28 cellular contexts compared by ENCODE assay signal in the genomic region with DNA sequence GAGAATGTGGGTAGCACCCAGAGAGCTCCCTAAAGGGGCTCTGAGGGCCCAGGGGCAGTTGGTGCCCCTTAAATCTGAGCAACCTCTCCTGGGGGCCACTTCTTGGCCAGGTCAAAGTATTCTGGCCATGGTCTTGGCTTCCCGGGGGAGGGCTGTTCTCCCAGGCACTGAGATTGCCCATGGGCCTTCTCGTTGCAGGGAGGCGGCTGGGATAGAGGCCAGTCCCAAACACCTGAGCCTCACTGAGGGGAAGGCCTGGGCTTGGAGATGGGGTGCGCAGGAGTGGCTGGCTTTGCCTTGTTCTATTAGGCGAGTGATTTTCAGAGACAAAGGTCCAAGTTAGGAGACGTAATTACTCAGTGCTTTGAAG.
"Had no signal": no experiment of that assay in that cellular context is flagged by ENCODE, and none has a peak within 500 bp of the region (broad histone marks: within the 10 kb centered on the region; RNA-seq: fewer than 3 reads in every experiment).

No MANE protein-coding gene starts in this region.

- H3K4me1 ChIP-seq: adrenal gland, body of pancreas, breast epithelium had no signal

- H3K27ac Mint-ChIP-seq: activated B cell treated with CpG ODN at 0.5 μM for 24 hours; activated CD4-positive, alpha-beta T cell treated with anti-CD3 and anti-CD28 coated beads, Interleukin-2, amount 10 ng/mL, durations not matched to agents 24 days and 14 days; activated CD8-positive, alpha-beta T cell treated with anti-CD3 and anti-CD28 coated beads for 36 hours; activated naive CD8-positive, alpha-beta T cell treated with anti-CD3 and anti-CD28 coated beads for 36 hours; activated T-cell treated with anti-CD3 and anti-CD28 coated beads, Interleukin-2, amount 50 U/mL, for 72 hours; activated T-helper 1 cell treated with anti-CD3 and anti-CD28 coated beads, Interleukin-12 subunit alpha, Interleukin-12 subunit beta, Interleukin-2, Interleukin-4 antibody, amounts not matched to agents 30 ng/mL and 10 ng/mL and 1 ng/mL, durations not matched to agents 14 hours and 24 hours and 36 hours; T-cell; T-helper 17 cell had no signal

- H3K27me3 Mint-ChIP-seq: activated B cell treated with CpG ODN at 0.5 μM for 24 hours; activated CD4-positive, alpha-beta memory T cell treated with anti-CD3 and anti-CD28 coated beads for 36 hours; activated CD4-positive, alpha-beta T cell treated with anti-CD3 and anti-CD28 coated beads, Interleukin-2, amount 10 ng/mL, durations not matched to agents 24 days and 14 days; activated CD8-positive, alpha-beta T cell treated with anti-CD3 and anti-CD28 coated beads for 36 hours; activated naive CD8-positive, alpha-beta T cell treated with anti-CD3 and anti-CD28 coated beads for 36 hours; activated T-helper 17 cell treated with anti-CD3 and anti-CD28 coated beads, Interleukin-2, amount 50 U/mL, for 72 hours; T-cell; T-helper 17 cell had no signal

- H3K4me3 ChIP-seq: adrenal gland, body of pancreas, breast epithelium had no signal

- H3K36me3 ChIP-seq: adrenal gland, brain microvascular endothelial cell, breast epithelium had no signal

- H3K4me3 Mint-ChIP-seq: activated B cell treated with CpG ODN at 0.5 μM for 24 hours; activated CD4-positive, alpha-beta memory T cell treated with anti-CD3 and anti-CD28 coated beads for 36 hours; activated CD4-positive, alpha-beta T cell treated with anti-CD3 and anti-CD28 coated beads, Interleukin-2, amount 10 ng/mL, durations not matched to agents 24 days and 14 days; activated CD8-positive, alpha-beta T cell treated with anti-CD3 and anti-CD28 coated beads for 36 hours; activated naive CD8-positive, alpha-beta T cell treated with anti-CD3 and anti-CD28 coated beads for 36 hours; activated T-cell treated with anti-CD3 and anti-CD28 coated beads, Interleukin-2, amount 50 U/mL, for 72 hours; activated T-helper 1 cell treated with anti-CD3 and anti-CD28 coated beads, Interleukin-12 subunit alpha, Interleukin-12 subunit beta, Interleukin-2, Interleukin-4 antibody, amounts not matched to agents 30 ng/mL and 10 ng/mL and 1 ng/mL, durations not matched to agents 14 hours and 24 hours and 36 hours; activated T-helper 17 cell treated with anti-CD3 and anti-CD28 coated beads, Interleukin-2, amount 50 U/mL, for 72 hours; T-cell; T-helper 17 cell had no signal

- H3K36me3 Mint-ChIP-seq: activated CD4-positive, alpha-beta memory T cell treated with anti-CD3 and anti-CD28 coated beads for 36 hours had no signal

- H3K27me3 ChIP-seq: adrenal gland, body of pancreas, brain microvascular endothelial cell, breast epithelium had no signal

- ATAC-seq: activated CD8-positive, alpha-beta T cell treated with anti-CD3 and anti-CD28 coated beads for 36 hours; activated T-cell treated with anti-CD3 and anti-CD28 coated beads, Interleukin-2, amount 50 U/mL, for 72 hours; activated T-helper 17 cell treated with anti-CD3 and anti-CD28 coated beads, Interleukin-2, amount 50 U/mL, for 72 hours; body of pancreas; T-cell; T-helper 17 cell had no signal

- H3K9me3 ChIP-seq: adrenal gland, body of pancreas had no signal

- DNase-seq: activated B cell treated with CpG ODN at 0.5 μM for 24 hours; activated CD4-positive, alpha-beta memory T cell treated with anti-CD3 and anti-CD28 coated beads for 36 hours; activated CD4-positive, alpha-beta T cell treated with anti-CD3 and anti-CD28 coated beads for 4 hours; activated CD4-positive, alpha-beta T cell treated with anti-CD3 and anti-CD28 coated beads, Interleukin-2, amount 10 ng/mL, durations not matched to agents 24 days and 14 days; activated CD4-positive, alpha-beta T cell treated with anti-CD3 and anti-CD28 coated beads, Interleukin-2, amount 50 U/mL, for 1 hour; activated CD4-positive, alpha-beta T cell treated with anti-CD3 and anti-CD28 coated beads, Interleukin-2, amount 50 U/mL, for 4 hours; activated CD4-positive, CD25-positive, alpha-beta regulatory T cell treated with anti-CD3 and anti-CD28 coated beads, Interleukin-2, amount 50 U/mL, for 72 hours; activated CD8-positive, alpha-beta memory T cell treated with anti-CD3 and anti-CD28 coated beads, Interleukin-2, amount 50 U/mL, for 4 hours; activated CD8-positive, alpha-beta T cell treated with anti-CD3 and anti-CD28 coated beads for 36 hours; activated effector memory CD4-positive, alpha-beta T cell treated with anti-CD3 and anti-CD28 coated beads, Interleukin-2, amount 50 U/mL, for 16 hours; activated gamma-delta T cell treated with Interleukin-2 at 50 U/mL for 16 hours; activated naive CD4-positive, alpha-beta T cell; activated naive CD4-positive, alpha-beta T cell treated with anti-CD3 and anti-CD28 coated beads, Interleukin-2, amount 50 U/mL, for 16 hours; activated naive CD8-positive, alpha-beta T cell treated with anti-CD3 and anti-CD28 coated beads for 36 hours; activated T-cell treated with anti-CD3 and anti-CD28 coated beads for 4 hours; activated T-cell treated with anti-CD3 and anti-CD28 coated beads, Interleukin-2, amount 50 U/mL, for 1 hour; activated T-cell treated with anti-CD3 and anti-CD28 coated beads, Interleukin-2, amount 50 U/mL, for 72 hours; amniotic stem cell; body of pancreas; brain microvascular endothelial cell; central memory CD4-positive, alpha-beta T cell; T-cell; T-helper 17 cell had no signal

- H3K9me3 Mint-ChIP-seq: activated CD4-positive, alpha-beta T cell treated with anti-CD3 and anti-CD28 coated beads, Interleukin-2, amount 10 ng/mL, durations not matched to agents 24 days and 14 days; activated CD8-positive, alpha-beta T cell treated with anti-CD3 and anti-CD28 coated beads for 36 hours; activated naive CD8-positive, alpha-beta T cell treated with anti-CD3 and anti-CD28 coated beads for 36 hours; activated T-helper 1 cell treated with anti-CD3 and anti-CD28 coated beads, Interleukin-12 subunit alpha, Interleukin-12 subunit beta, Interleukin-2, Interleukin-4 antibody, amounts not matched to agents 30 ng/mL and 10 ng/mL and 1 ng/mL, durations not matched to agents 14 hours and 24 hours and 36 hours; activated T-helper 17 cell treated with anti-CD3 and anti-CD28 coated beads, Interleukin-2, amount 50 U/mL, for 72 hours; T-cell had no signal

- H3K27ac ChIP-seq: adrenal gland, body of pancreas, brain microvascular endothelial cell, breast epithelium, VCaP had no signal
